ENCODE assay signal across 17 cellular contexts in genomic region chr3:158710601-158711000, GRCh38. TPM values are rescaled to one million over a fixed set of nuclear protein-coding genes. Genes with fewer than 3 reads are reported as not detected.
"Had no signal": no experiment of that assay in that cellular context is flagged by ENCODE, and none has a peak within 500 bp of the region (broad histone marks: within the 10 kb centered on the region; RNA-seq: fewer than 3 reads in every experiment).

No MANE protein-coding gene starts in this region.

- H3K4me3 Mint-ChIP-seq: activated B cell treated with CpG ODN at 0.5 μM for 24 hours; activated CD4-positive, alpha-beta T cell treated with anti-CD3 and anti-CD28 coated beads, Interleukin-2, amount 10 ng/mL, durations not matched to agents 7 days and 5 days; activated naive CD4-positive, alpha-beta T cell treated with anti-CD3 and anti-CD28 coated beads, Interleukin-2, amount 10 ng/mL, durations not matched to agents 7 days and 5 days; activated T-helper 1 cell treated with anti-CD3 and anti-CD28 coated beads, Interleukin-12 subunit alpha, Interleukin-12 subunit beta, Interleukin-2, Interleukin-4 antibody, amounts not matched to agents 30 ng/mL and 10 ng/mL and 1 ng/mL, durations not matched to agents 14 hours and 24 hours and 36 hours; nephron had no signal

- H3K4me3 ChIP-seq: colonic mucosa, esophagus muscularis mucosa, spleen, testis, upper lobe of left lung had no signal

- H3K9me3 Mint-ChIP-seq: activated B cell treated with CpG ODN at 0.5 μM for 24 hours; activated CD4-positive, alpha-beta T cell treated with anti-CD3 and anti-CD28 coated beads, Interleukin-2, amount 10 ng/mL, durations not matched to agents 7 days and 5 days; activated naive CD4-positive, alpha-beta T cell treated with anti-CD3 and anti-CD28 coated beads, Interleukin-2, amount 10 ng/mL, durations not matched to agents 7 days and 5 days; activated T-helper 1 cell treated with anti-CD3 and anti-CD28 coated beads, Interleukin-12 subunit alpha, Interleukin-12 subunit beta, Interleukin-2, Interleukin-4 antibody, amounts not matched to agents 30 ng/mL and 10 ng/mL and 1 ng/mL, durations not matched to agents 14 hours and 24 hours and 36 hours; nephron; stimulated activated naive CD8-positive, alpha-beta T cell treated with anti-CD3 and anti-CD28 coated beads, Interleukin-15, amount 100 ng/mL, for 72 hours had no signal

- H3K27ac Mint-ChIP-seq: activated B cell treated with CpG ODN at 0.5 μM for 24 hours; activated CD4-positive, alpha-beta T cell treated with anti-CD3 and anti-CD28 coated beads, Interleukin-2, amount 10 ng/mL, durations not matched to agents 7 days and 5 days; activated naive CD4-positive, alpha-beta T cell treated with anti-CD3 and anti-CD28 coated beads, Interleukin-2, amount 10 ng/mL, durations not matched to agents 7 days and 5 days; activated T-helper 1 cell treated with anti-CD3 and anti-CD28 coated beads, Interleukin-12 subunit alpha, Interleukin-12 subunit beta, Interleukin-2, Interleukin-4 antibody, amounts not matched to agents 30 ng/mL and 10 ng/mL and 1 ng/mL, durations not matched to agents 14 hours and 24 hours and 36 hours; nephron had no signal

- H3K36me3 ChIP-seq: colonic mucosa had no signal

- H3K27me3 ChIP-seq: colonic mucosa, esophagus muscularis mucosa, spleen, testis, upper lobe of left lung had no signal

- DNase-seq: activated B cell treated with CpG ODN at 0.5 μM for 24 hours; activated CD4-positive, alpha-beta T cell treated with anti-CD3 and anti-CD28 coated beads, Interleukin-2, amount 10 ng/mL, durations not matched to agents 7 days and 5 days; activated CD8-positive, alpha-beta memory T cell treated with anti-CD3 and anti-CD28 coated beads for 24 hours; activated naive CD4-positive, alpha-beta T cell treated with anti-CD3 and anti-CD28 coated beads, Interleukin-2, amount 10 ng/mL, durations not matched to agents 7 days and 5 days; caudate nucleus; colonic mucosa; foreskin fibroblast; glutamatergic neuron; spleen; stimulated activated naive CD8-positive, alpha-beta T cell treated with anti-CD3 and anti-CD28 coated beads, Interleukin-15, amount 100 ng/mL, for 72 hours; T-helper 2 cell; testis; upper lobe of left lung had no signal

- H3K27ac ChIP-seq: colonic mucosa, testis had no signal

- H3K27me3 Mint-ChIP-seq: activated B cell treated with CpG ODN at 0.5 μM for 24 hours; activated CD4-positive, alpha-beta T cell treated with anti-CD3 and anti-CD28 coated beads, Interleukin-2, amount 10 ng/mL, durations not matched to agents 7 days and 5 days; activated naive CD4-positive, alpha-beta T cell treated with anti-CD3 and anti-CD28 coated beads, Interleukin-2, amount 10 ng/mL, durations not matched to agents 7 days and 5 days; stimulated activated naive CD8-positive, alpha-beta T cell treated with anti-CD3 and anti-CD28 coated beads, Interleukin-15, amount 100 ng/mL, for 72 hours had no signal

- H3K9me3 ChIP-seq: colonic mucosa, esophagus muscularis mucosa, spleen, testis, upper lobe of left lung had no signal

- H3K4me1 Mint-ChIP-seq: nephron had no signal

- ATAC-seq: sciatic nerve; stimulated activated naive CD8-positive, alpha-beta T cell treated with anti-CD3 and anti-CD28 coated beads, Interleukin-15, amount 100 ng/mL, for 72 hours had no signal

- H3K4me1 ChIP-seq: colonic mucosa, testis had no signal

RNA-seq across cellular contexts. Expression of gene RARRES1, which starts 21.7 kb away (rescaled TPM):
- total RNA-seq: activated B cell treated with CpG ODN at 0.5 μM for 24 hours; activated CD4-positive, alpha-beta T cell treated with anti-CD3 and anti-CD28 coated beads, Interleukin-2, amount 10 ng/mL, durations not matched to agents 7 days and 5 days; activated T-helper 1 cell treated with anti-CD3 and anti-CD28 coated beads, Interleukin-12 subunit alpha, Interleukin-12 subunit beta, Interleukin-2, Interleukin-4 antibody, amounts not matched to agents 30 ng/mL and 10 ng/mL and 1 ng/mL, durations not matched to agents 14 hours and 24 hours and 36 hours had no signal
